In the genomic region with DNA sequence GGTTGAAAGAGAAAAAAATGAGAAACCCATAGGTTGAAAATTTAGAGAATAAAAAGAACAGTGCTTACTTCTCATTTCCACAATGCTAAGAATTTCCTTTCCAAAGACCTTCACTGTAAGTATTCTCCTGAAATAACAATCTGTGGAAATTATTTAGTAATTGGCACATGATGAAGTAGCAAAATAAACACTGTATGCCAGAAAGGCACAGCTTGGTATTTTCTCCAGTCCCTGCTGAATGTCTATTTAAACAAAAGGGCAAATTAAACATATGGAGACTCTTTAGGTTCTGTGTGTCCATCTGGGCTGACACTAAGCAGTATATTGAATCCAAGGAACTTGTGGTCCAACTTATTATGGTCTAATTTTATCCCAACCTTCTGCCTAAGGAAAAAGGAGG, we compare ENCODE assay signal across 17 cellular contexts. TPM values are rescaled to one million over a fixed set of nuclear protein-coding genes. Genes with fewer than 3 reads are reported as not detected.
A peak's percentile ranks its signal among the peaks of the same experiment; 100 is the strongest.
DNase-seq lines count a peak whose midpoint lies in the region; ATAC-seq, FAIRE-seq and TF ChIP-seq lines count a peak whose summit lies in the region.
"Had no signal": no experiment of that assay in that cellular context is flagged by ENCODE, and none has a peak within 500 bp of the region (broad histone marks: within the 10 kb centered on the region; RNA-seq: fewer than 3 reads in every experiment).

No MANE protein-coding gene starts in this region.

- intact Hi-C loops in CD8-positive, alpha-beta T cell (cut with DNase I, micrococcal nuclease), result no loop called here

- TF ChIP-seq RAD21 in A549 (conservative IDR thresholded peaks at IDR 0.05 in 1 of 2, IDR thresholded peaks at IDR 0.05 in 1 of 2), result no peak

- FAIRE-seq in A549 (lab: Jason Lieb, UNC), result no peak
- FAIRE-seq: GM18507 had no signal

- TF ChIP-seq CTCF in A549 (IDR thresholded peaks at IDR 0.05) (no peak), LNCaP clone FGC (IDR thresholded peaks at IDR 0.05; ENCODE audit: control insufficient read depth, extremely low read depth, insufficient read depth) (no peak), chondrocyte (IDR thresholded peaks at IDR 0.05) (no peak)
- no peak for TF ChIP-seq CTCF in CD8-positive, alpha-beta T cell (IDR thresholded peaks at IDR 0.05)

- peak overlapping the region; percentile 93 for H3K27ac Mint-ChIP-seq in chondrocyte (ENCODE audit: unreplicated experiment)
- no peak overlapping the region for H3K27ac Mint-ChIP-seq in CD8-positive, alpha-beta T cell
- H3K27ac Mint-ChIP-seq: activated naive CD8-positive, alpha-beta T cell treated with anti-CD3 and anti-CD28 coated beads, Interleukin-2, amount 10 ng/mL, durations not matched to agents 7 days and 5 days; activated T-cell treated with anti-CD3 and anti-CD28 coated beads, Interleukin-2, amount 50 U/mL, for 24 hours had no signal

- TF ChIP-seq POLR2A in A549 (IDR thresholded peaks at IDR 0.05; ENCODE audit: low read length), result no peak

- POLR2A ChIA-PET in A549 (lab: Yijun Ruan, JAX), result no interaction called here
- POLR2A ChIA-PET in CD8-positive, alpha-beta T cell (lab: Charles Lee), result no interaction called here

- DNase-seq in A549 (ENCODE audit: low read depth in 1 of 2, low spot score in 1 of 2) (no peak), LNCaP clone FGC (ENCODE audit: low read depth) (peak; percentile 64), chondrocyte (ENCODE audit: low spot score) (no peak), lung microvascular endothelial cell (ENCODE audit: low read depth in 2 of 2) (peak; percentile 51 to 72), OCI-M1 (lab: John Stamatoyannopoulos, UW) (no peak), OCI-M2 (lab: John Stamatoyannopoulos, UW; ENCODE audit: unreplicated experiment) (no peak), foreskin melanocyte (no peak)
- no peak for DNase-seq in CD8-positive, alpha-beta T cell
- DNase-seq: activated CD4-positive, alpha-beta T cell treated with anti-CD3 and anti-CD28 coated beads for 4 hours; activated naive CD8-positive, alpha-beta T cell treated with anti-CD3 and anti-CD28 coated beads, Interleukin-2, amount 10 ng/mL, durations not matched to agents 7 days and 5 days; activated T-cell treated with anti-CD3 and anti-CD28 coated beads, Interleukin-2, amount 50 U/mL, for 24 hours; left colon; NCI-H2029; SHP77 had no signal

- H3K36me3 ChIP-seq in CD8-positive, alpha-beta T cell (ENCODE audit: insufficient read depth, low read length), result peaks cover 6% of the 10 kb centered on the region

- peaks cover 59% of the 10 kb centered on the region for H3K4me1 Mint-ChIP-seq in chondrocyte (ENCODE audit: low read depth)
- H3K4me1 Mint-ChIP-seq in CD8-positive, alpha-beta T cell (ENCODE audit: low read depth), result peaks cover 2% of the 10 kb centered on the region

- no peak for TF ChIP-seq EP300 in A549 (IDR thresholded peaks at IDR 0.05)

- no peaks in the 10 kb centered on the region for H3K27me3 ChIP-seq in CD8-positive, alpha-beta T cell (ENCODE audit: insufficient read depth, low read length)

- H3K27ac ChIP-seq in A549, result peak overlapping the region; percentile 65 to 84; a peak in 4 of 6 replicates
- H3K27ac ChIP-seq in CD8-positive, alpha-beta T cell (ENCODE audit: low read depth, low read length), result no peak overlapping the region

- ATAC-seq in A549, result no peak
- no peak for ATAC-seq in CD8-positive, alpha-beta T cell
- ATAC-seq: left colon had no signal

- H3K4me3 Mint-ChIP-seq in chondrocyte (ENCODE audit: unreplicated experiment), result no peak overlapping the region
- H3K4me3 Mint-ChIP-seq in CD8-positive, alpha-beta T cell, result no peak overlapping the region
- H3K4me3 Mint-ChIP-seq: activated naive CD8-positive, alpha-beta T cell treated with anti-CD3 and anti-CD28 coated beads, Interleukin-2, amount 10 ng/mL, durations not matched to agents 7 days and 5 days; activated T-cell treated with anti-CD3 and anti-CD28 coated beads, Interleukin-2, amount 50 U/mL, for 24 hours had no signal

- H3K4me3 ChIP-seq in A549 (no peak overlapping the region), LNCaP clone FGC (ENCODE audit: low read depth, low read length) (no peak overlapping the region)
- no peak overlapping the region for H3K4me3 ChIP-seq in CD8-positive, alpha-beta T cell (ENCODE audit: low read depth, low read length)
- H3K4me3 ChIP-seq: prostate gland had no signal

- CTCF ChIA-PET in A549 (lab: Yijun Ruan, JAX), result no interaction called here
- CTCF ChIA-PET in CD8-positive, alpha-beta T cell (lab: Charles Lee), result no interaction called here

- peaks cover 9% of the 10 kb centered on the region; the same call in 1 of the 3 replicates for H3K9me3 ChIP-seq in A549
- H3K9me3 ChIP-seq in CD8-positive, alpha-beta T cell (ENCODE audit: low read length), result no peaks in the 10 kb centered on the region
- H3K9me3 ChIP-seq: prostate gland had no signal

- H3K36me3 Mint-ChIP-seq in chondrocyte (ENCODE audit: low read depth), result peaks cover 21% of the 10 kb centered on the region
- peaks cover 72% of the 10 kb centered on the region for H3K36me3 Mint-ChIP-seq in CD8-positive, alpha-beta T cell

- no peaks in the 10 kb centered on the region for H3K27me3 Mint-ChIP-seq in chondrocyte (ENCODE audit: low read depth)
- H3K27me3 Mint-ChIP-seq in CD8-positive, alpha-beta T cell (ENCODE audit: low read depth), result no peaks in the 10 kb centered on the region
- H3K27me3 Mint-ChIP-seq: activated naive CD8-positive, alpha-beta T cell treated with anti-CD3 and anti-CD28 coated beads, Interleukin-2, amount 10 ng/mL, durations not matched to agents 7 days and 5 days; activated T-cell treated with anti-CD3 and anti-CD28 coated beads, Interleukin-2, amount 50 U/mL, for 24 hours had no signal

- H3K4me2 ChIP-seq in A549, result no peak overlapping the region; the same call in 2 of the 3 replicates

- peaks cover 24% of the 10 kb centered on the region for H3K4me1 ChIP-seq in A549
- H3K4me1 ChIP-seq in CD8-positive, alpha-beta T cell (ENCODE audit: insufficient read depth, low read length), result no peaks in the 10 kb centered on the region
- H3K4me1 ChIP-seq: prostate gland had no signal

- peaks cover 9% of the 10 kb centered on the region for H3K9me3 Mint-ChIP-seq in chondrocyte (ENCODE audit: low read depth)
- H3K9me3 Mint-ChIP-seq in CD8-positive, alpha-beta T cell, result no peaks in the 10 kb centered on the region
- H3K9me3 Mint-ChIP-seq: activated T-cell treated with anti-CD3 and anti-CD28 coated beads, Interleukin-2, amount 50 U/mL, for 24 hours had no signal

TF ChIP-seq in A549, 52 proteins besides CTCF, POLR2A, EP300 and RAD21:
- TF ChIP-seq TP53 (CRISPR knock-in tag; IDR thresholded peaks at IDR 0.05), result no peak
- TF ChIP-seq E2F6 (IDR thresholded peaks at IDR 0.05; ENCODE audit: borderline replicate concordance, low read depth), result no peak
- TF ChIP-seq SMC3 (IDR thresholded peaks at IDR 0.05), result no peak
- no peak for TF ChIP-seq CBX8 (IDR thresholded peaks at IDR 0.05)
- TF ChIP-seq ZC3H11A (IDR thresholded peaks at IDR 0.05), result no peak
- no peak for TF ChIP-seq FOSL2 (IDR thresholded peaks at IDR 0.05)
- TF ChIP-seq FOSL2 (CRISPR knock-in tag; IDR thresholded peaks at IDR 0.05), result no peak
- no peak for TF ChIP-seq POLR2AphosphoS2 (conservative IDR thresholded peaks at IDR 0.05; ENCODE audit: low read length)
- TF ChIP-seq EHF (CRISPR knock-in tag; IDR thresholded peaks at IDR 0.05), result no peak
- TF ChIP-seq NR3C1 (IDR thresholded peaks at IDR 0.05), result no peak
- TF ChIP-seq HOXB13 (CRISPR knock-in tag; IDR thresholded peaks at IDR 0.05; ENCODE audit: low read depth), result no peak
- TF ChIP-seq JUN (IDR thresholded peaks at IDR 0.05), result no peak
- no peak for TF ChIP-seq EHMT2 (IDR thresholded peaks at IDR 0.05; ENCODE audit: low read depth)
- TF ChIP-seq FOSB (CRISPR knock-in tag; IDR thresholded peaks at IDR 0.05), result no peak
- TF ChIP-seq CBX2 (IDR thresholded peaks at IDR 0.05; ENCODE audit: borderline replicate concordance, low read depth), result no peak
- TF ChIP-seq, protein P1, sequence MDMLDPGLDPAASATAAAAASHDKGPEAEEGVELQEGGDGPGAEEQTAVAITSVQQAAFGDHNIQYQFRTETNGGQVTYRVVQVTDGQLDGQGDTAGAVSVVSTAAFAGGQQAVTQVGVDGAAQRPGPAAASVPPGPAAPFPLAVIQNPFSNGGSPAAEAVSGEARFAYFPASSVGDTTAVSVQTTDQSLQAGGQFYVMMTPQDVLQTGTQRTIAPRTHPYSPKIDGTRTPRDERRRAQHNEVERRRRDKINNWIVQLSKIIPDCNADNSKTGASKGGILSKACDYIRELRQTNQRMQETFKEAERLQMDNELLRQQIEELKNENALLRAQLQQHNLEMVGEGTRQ (IDR thresholded peaks at IDR 0.05), result no peak
- TF ChIP-seq, protein P2, sequence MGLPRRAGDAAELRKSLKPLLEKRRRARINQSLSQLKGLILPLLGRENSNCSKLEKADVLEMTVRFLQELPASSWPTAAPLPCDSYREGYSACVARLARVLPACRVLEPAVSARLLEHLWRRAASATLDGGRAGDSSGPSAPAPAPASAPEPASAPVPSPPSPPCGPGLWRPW (IDR thresholded peaks at IDR 0.05), result no peak
- no peak for TF ChIP-seq PHF8 (IDR thresholded peaks at IDR 0.05; ENCODE audit: borderline replicate concordance, low read depth)

RNA-seq across cellular contexts. Expression of gene CHCT1, which starts 46.1 kb away (rescaled TPM):
- polyA plus RNA-seq in A549 (2011; rRNA removed), result 0.10 and 0.26 TPM in 2 replicates
- 0.04 TPM in 1 of 2 replicates, not detected in the other for polyA plus RNA-seq in A549 (2012; cell fraction: cytosol; rRNA removed)
- not detected in 2 replicates for polyA plus RNA-seq in A549 (2012; cell fraction: nucleus; rRNA removed)
- polyA plus RNA-seq in A549 (2017; fragmentation: RNase III; extraction: RNeasy Plus Mini Kit Qiagen cat#74134 plus additional on column Dnase treatment), result 0.10 TPM in 1 of 3 replicates, not detected in the others
- not detected in 2 replicates for polyA minus RNA-seq in A549 (2011; rRNA and poly(A)+ RNA removed)
- total RNA-seq in chondrocyte, result not detected in 3 replicates
- total RNA-seq in lung microvascular endothelial cell, result not detected in 2 replicates
- total RNA-seq in CD8-positive, alpha-beta T cell, result not detected
- total RNA-seq: activated naive CD8-positive, alpha-beta T cell treated with anti-CD3 and anti-CD28 coated beads, Interleukin-2, amount 10 ng/mL, durations not matched to agents 7 days and 5 days; epithelial cell of proximal tubule; left colon had no signal

RNA-seq across cellular contexts. Expression of gene APPBP2, which starts 57.7 kb away (rescaled TPM):
- 22.5 and 31.6 TPM in 2 replicates for polyA plus RNA-seq in A549 (2011; rRNA removed)
- 3.4 and 4.2 TPM in 2 replicates for polyA plus RNA-seq in A549 (2012; cell fraction: cytosol; rRNA removed)
- polyA plus RNA-seq in A549 (2012; cell fraction: nucleus; rRNA removed), result 2.4 and 3.5 TPM in 2 replicates
- 32.1 to 35.2 TPM (median 34.0 TPM) in 3 replicates for polyA plus RNA-seq in A549 (2017; fragmentation: RNase III; extraction: RNeasy Plus Mini Kit Qiagen cat#74134 plus additional on column Dnase treatment)
- polyA minus RNA-seq in A549 (2011; rRNA and poly(A)+ RNA removed), result 32.6 and 41.5 TPM in 2 replicates
- total RNA-seq in chondrocyte, result 45.5 to 51.1 TPM (median 48.3 TPM) in 3 replicates
- total RNA-seq in lung microvascular endothelial cell, result 23.0 and 23.5 TPM in 2 replicates
- total RNA-seq in CD8-positive, alpha-beta T cell, result 10 to 100 TPM; 19.9 to 20.1 TPM

Comparison
In these comparisons a context has a peak if more than half of its experiments do, and no peak if none do; other contexts are left out.
1. DNase-seq: peak in LNCaP clone FGC (single experiment) and lung microvascular endothelial cell (2 of 2); none in A549 (0 of 2), chondrocyte (single experiment), OCI-M1 (single experiment), CD8-positive, alpha-beta T cell (0 of 7), OCI-M2 (single experiment) and foreskin melanocyte (single experiment).